In the genomic region with DNA sequence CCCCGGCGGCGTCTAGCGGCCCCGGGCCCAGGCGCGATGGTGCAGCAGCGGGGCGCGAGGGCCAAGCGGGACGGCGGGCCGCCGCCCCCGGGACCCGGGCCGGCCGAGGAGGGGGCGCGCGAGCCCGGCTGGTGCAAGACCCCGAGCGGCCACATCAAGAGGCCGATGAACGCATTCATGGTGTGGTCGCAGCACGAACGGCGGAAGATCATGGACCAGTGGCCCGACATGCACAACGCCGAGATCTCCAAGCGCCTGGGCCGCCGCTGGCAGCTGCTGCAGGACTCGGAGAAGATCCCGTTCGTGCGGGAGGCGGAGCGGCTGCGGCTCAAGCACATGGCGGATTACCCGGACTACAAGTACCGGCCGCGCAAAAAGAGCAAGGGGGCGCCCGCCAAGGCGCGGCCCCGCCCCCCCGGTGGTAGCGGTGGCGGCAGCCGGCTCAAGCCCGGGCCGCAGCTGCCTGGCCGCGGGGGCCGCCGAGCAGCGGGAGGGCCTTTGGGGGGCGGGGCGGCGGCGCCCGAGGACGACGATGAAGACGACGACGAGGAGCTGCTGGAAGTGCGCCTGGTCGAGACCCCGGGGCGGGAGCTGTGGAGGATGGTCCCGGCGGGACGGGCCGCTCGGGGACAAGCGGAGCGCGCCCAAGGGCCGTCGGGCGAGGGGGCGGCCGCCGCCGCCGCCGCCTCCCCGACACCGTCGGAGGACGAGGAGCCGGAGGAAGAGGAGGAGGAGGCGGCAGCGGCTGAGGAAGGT, we compare ENCODE assay signal across 1 cellular context.
TF ChIP-seq lines count a peak whose summit lies in the region.

No MANE protein-coding gene starts in this region.

TF ChIP-seq in HepG2, 621 proteins besides CTCF, POLR2A, EP300 and RAD21 (continued from another document and continues in another):
- TF ChIP-seq THAP9 (CRISPR knock-in tag; IDR thresholded peaks at IDR 0.05; ENCODE audit: borderline replicate concordance) = no peak
- TF ChIP-seq RFXAP (CRISPR knock-in tag; IDR thresholded peaks at IDR 0.05; ENCODE audit: borderline replicate concordance) = no peak; the same call in 1 of the 2 replicates
- no peak for TF ChIP-seq ARHGAP35 (CRISPR knock-in tag; IDR thresholded peaks at IDR 0.05; ENCODE audit: borderline replicate concordance)
- TF ChIP-seq TSC22D2 (CRISPR knock-in tag; IDR thresholded peaks at IDR 0.05; ENCODE audit: borderline replicate concordance) = no peak
- TF ChIP-seq ZNF430 (CRISPR knock-in tag; IDR thresholded peaks at IDR 0.05) = no peak; the same call in 1 of the 2 replicates
- 0 out of 2 replicates have a peak, but pooled peaks have one; percentile 15 for TF ChIP-seq CSRNP1 (CRISPR knock-in tag; IDR thresholded peaks at IDR 0.05)
- TF ChIP-seq, protein P1, sequence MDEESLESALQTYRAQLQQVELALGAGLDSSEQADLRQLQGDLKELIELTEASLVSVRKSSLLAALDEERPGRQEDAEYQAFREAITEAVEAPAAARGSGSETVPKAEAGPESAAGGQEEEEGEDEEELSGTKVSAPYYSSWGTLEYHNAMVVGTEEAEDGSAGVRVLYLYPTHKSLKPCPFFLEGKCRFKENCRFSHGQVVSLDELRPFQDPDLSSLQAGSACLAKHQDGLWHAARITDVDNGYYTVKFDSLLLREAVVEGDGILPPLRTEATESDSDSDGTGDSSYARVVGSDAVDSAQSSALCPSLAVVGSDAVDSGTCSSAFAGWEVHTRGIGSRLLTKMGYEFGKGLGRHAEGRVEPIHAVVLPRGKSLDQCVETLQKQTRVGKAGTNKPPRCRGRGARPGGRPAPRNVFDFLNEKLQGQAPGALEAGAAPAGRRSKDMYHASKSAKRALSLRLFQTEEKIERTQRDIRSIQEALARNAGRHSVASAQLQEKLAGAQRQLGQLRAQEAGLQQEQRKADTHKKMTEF (CRISPR knock-in tag; IDR thresholded peaks at IDR 0.05) = no peak
- TF ChIP-seq PATZ1 (CRISPR knock-in tag; IDR thresholded peaks at IDR 0.05) = no peak; the same call in 1 of the 2 replicates
- no peak for TF ChIP-seq CC2D1A (CRISPR knock-in tag; IDR thresholded peaks at IDR 0.05)
- TF ChIP-seq NFATC3 (CRISPR knock-in tag; IDR thresholded peaks at IDR 0.05) = no peak
- no peak for TF ChIP-seq PAF1 (CRISPR knock-in tag; IDR thresholded peaks at IDR 0.05)
- TF ChIP-seq SSRP1 (CRISPR knock-in tag; IDR thresholded peaks at IDR 0.05) = no peak
- peak; percentile 24; the same call in 1 of the 2 replicates for TF ChIP-seq TMF1 (CRISPR knock-in tag; IDR thresholded peaks at IDR 0.05; ENCODE audit: low read depth)
- no peak for TF ChIP-seq ZNF432 (CRISPR knock-in tag; IDR thresholded peaks at IDR 0.05; ENCODE audit: borderline replicate concordance)
- peak; percentile 60 for TF ChIP-seq KDM2A (CRISPR knock-in tag; IDR thresholded peaks at IDR 0.05; ENCODE audit: borderline replicate concordance, low read depth)
- no peak for TF ChIP-seq ZNF280D (CRISPR knock-in tag; IDR thresholded peaks at IDR 0.05)
- no peak for TF ChIP-seq HMG20A (CRISPR knock-in tag; IDR thresholded peaks at IDR 0.05; ENCODE audit: borderline replicate concordance)
- no peak for TF ChIP-seq PLSCR1 (CRISPR knock-in tag; IDR thresholded peaks at IDR 0.05; ENCODE audit: borderline replicate concordance)
- TF ChIP-seq, protein P2, sequence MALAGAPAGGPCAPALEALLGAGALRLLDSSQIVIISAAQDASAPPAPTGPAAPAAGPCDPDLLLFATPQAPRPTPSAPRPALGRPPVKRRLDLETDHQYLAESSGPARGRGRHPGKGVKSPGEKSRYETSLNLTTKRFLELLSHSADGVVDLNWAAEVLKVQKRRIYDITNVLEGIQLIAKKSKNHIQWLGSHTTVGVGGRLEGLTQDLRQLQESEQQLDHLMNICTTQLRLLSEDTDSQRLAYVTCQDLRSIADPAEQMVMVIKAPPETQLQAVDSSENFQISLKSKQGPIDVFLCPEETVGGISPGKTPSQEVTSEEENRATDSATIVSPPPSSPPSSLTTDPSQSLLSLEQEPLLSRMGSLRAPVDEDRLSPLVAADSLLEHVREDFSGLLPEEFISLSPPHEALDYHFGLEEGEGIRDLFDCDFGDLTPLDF (CRISPR knock-in tag; IDR thresholded peaks at IDR 0.05) = peak; percentile 34; the same call in 1 of the 2 replicates
- TF ChIP-seq GMEB2 (CRISPR knock-in tag; IDR thresholded peaks at IDR 0.05; ENCODE audit: low read depth) = no peak
- no peak for TF ChIP-seq MAFK (conservative IDR thresholded peaks at IDR 0.05 in 1 of 2, IDR thresholded peaks at IDR 0.05 in 1 of 2; ENCODE audit: low read length in 2 of 2)
- no peak for TF ChIP-seq REST (IDR thresholded peaks at IDR 0.05; ENCODE audit: borderline replicate concordance in 1 of 2, low read depth in 1 of 2, low read length in 2 of 2)
- TF ChIP-seq ZNF550 (CRISPR knock-in tag; IDR thresholded peaks at IDR 0.05; ENCODE audit: borderline replicate concordance) = no peak
- TF ChIP-seq ZBTB34 (CRISPR knock-in tag; IDR thresholded peaks at IDR 0.05) = no peak
- TF ChIP-seq ZBTB7B (CRISPR knock-in tag; IDR thresholded peaks at IDR 0.05) = no peak
- no peak for TF ChIP-seq ATRX (CRISPR knock-in tag; IDR thresholded peaks at IDR 0.05; ENCODE audit: borderline replicate concordance)
- TF ChIP-seq ZNF468 (CRISPR knock-in tag; IDR thresholded peaks at IDR 0.05) = peak; percentile 67; the same call in 1 of the 2 replicates
- TF ChIP-seq ZNF17 (CRISPR knock-in tag; IDR thresholded peaks at IDR 0.05) = no peak
